ENCODE assay signal across 8 cellular contexts in the genomic region with DNA sequence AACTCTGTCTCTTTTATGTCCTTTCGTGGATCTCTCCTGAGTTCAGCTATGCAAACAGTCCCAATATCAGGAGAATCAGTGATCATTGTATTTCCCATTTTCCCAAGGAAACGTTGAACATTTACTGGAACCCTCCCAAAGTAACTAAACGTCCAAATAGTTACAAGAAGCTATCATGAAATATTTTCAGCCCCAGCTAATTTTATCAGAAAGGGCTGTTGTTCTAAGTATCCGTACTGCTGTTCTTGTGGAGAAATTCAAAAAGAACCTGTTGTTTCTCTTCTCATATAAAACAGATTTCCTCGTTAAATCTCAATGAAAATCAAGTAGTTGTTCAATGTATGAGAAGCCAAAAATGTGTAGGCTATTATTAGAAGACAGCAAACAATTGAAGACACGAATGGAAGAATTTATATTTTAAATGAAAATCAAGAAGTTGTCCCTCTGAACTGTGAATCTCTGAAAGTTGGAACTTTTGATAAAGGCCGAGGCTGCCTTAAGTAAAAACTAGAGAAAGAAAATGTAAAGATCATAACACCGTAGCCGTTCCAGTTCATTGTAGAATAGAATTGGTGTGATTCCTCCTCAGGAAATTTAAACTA.
DNase-seq lines count a peak whose midpoint lies in the region; ATAC-seq, FAIRE-seq and TF ChIP-seq lines count a peak whose summit lies in the region.

No MANE protein-coding gene starts in this region.

- H3K4me3 ChIP-seq in Caco-2 (ENCODE audit: low read depth, low read length) (peak overlapping the region; percentile 63), OCI-LY7 (ENCODE audit: low read depth, low read length, poor library complexity, severe bottlenecking) (peak overlapping the region; percentile 91), epithelial cell of esophagus (ENCODE audit: low read length) (peak overlapping the region; percentile 82), pancreas (peak overlapping the region in 2 of 4 donors; percentile 16 to 43)

- peaks cover 16% of the 10 kb centered on the region; the same call in 1 of the 2 replicates for H3K79me2 ChIP-seq in OCI-LY7 (ENCODE audit: insufficient read depth, low read depth, low read length)

- no peaks in the 10 kb centered on the region for H3K9me2 ChIP-seq in OCI-LY7 (ENCODE audit: insufficient read depth, low read length)

- FAIRE-seq in pancreas (lab: Jason Lieb, UNC), result no peak

- H3K9me3 ChIP-seq in Caco-2 (no peaks in the 10 kb centered on the region), OCI-LY7 (ENCODE audit: low read length) (no peaks in the 10 kb centered on the region), pancreas (no peaks in the 10 kb centered on the region)

- intact Hi-C loops in Caco-2 (cut with micrococcal nuclease; ENCODE audit: unreplicated experiment), result loop anchor here (5.0 kb wide), 5 partner anchors 77 to 1697 kb away; a partner anchor contains a TSS
- intact Hi-C loops in OCI-LY7 (cut with micrococcal nuclease; ENCODE audit: unreplicated experiment), result loop anchor here (5.0 kb wide), 4 partner anchors 77 to 1697 kb away; a partner anchor contains a TSS
- intact Hi-C loops in pancreas (cut with DNase I), result no loop called here

- no peaks in the 10 kb centered on the region; the same call in 1 of the 2 replicates for H4K20me1 ChIP-seq in OCI-LY7 (ENCODE audit: insufficient read depth, low read length)

- H3K4me1 Mint-ChIP-seq in Caco-2 (ENCODE audit: low read depth, unreplicated experiment), result peaks cover 27% of the 10 kb centered on the region

- no peak overlapping the region for H2AFZ ChIP-seq in OCI-LY7 (ENCODE audit: low read length)

- peaks cover 72% of the 10 kb centered on the region for H3K36me3 Mint-ChIP-seq in Caco-2 (ENCODE audit: insufficient read depth, unreplicated experiment)

- peak overlapping the region; percentile 93 for H3K27ac ChIP-seq in OCI-LY7 (ENCODE audit: low read depth, low read length, poor library complexity, severe bottlenecking)
- peak overlapping the region in 3 of 4 donors; percentile 35 to 70 (median 66) for H3K27ac ChIP-seq in pancreas

- BruUV-seq in Caco-2 (replicated peaks; lab: Mats Ljungman, UMichigan) (no TSS peak), OCI-LY7 (replicated peaks; lab: Mats Ljungman, UMichigan) (no TSS peak)

- H3K27ac Mint-ChIP-seq in Caco-2 (ENCODE audit: unreplicated experiment), result peak overlapping the region; percentile 99

- TF ChIP-seq CTCF in Caco-2 (IDR thresholded peaks at IDR 0.05; ENCODE audit: insufficient read depth in 1 of 2, low read depth in 1 of 2, low read length in 1 of 2, severe bottlenecking in 1 of 2, unreplicated experiment in 1 of 2) (no peak), OCI-LY7 (conservative IDR thresholded peaks at IDR 0.05; ENCODE audit: low read length) (no peak), epithelial cell of esophagus (IDR thresholded peaks at IDR 0.05; ENCODE audit: insufficient read depth, low read depth, low read length, missing control alignments) (no peak), pancreas (IDR thresholded peaks at IDR 0.05) (no peak)

- no peaks in the 10 kb centered on the region for H3K9me3 Mint-ChIP-seq in Caco-2 (ENCODE audit: unreplicated experiment)

- ATAC-seq in pancreas (no peak), GM21381 (IDR thresholded peaks at IDR 0.05; ENCODE audit: unreplicated experiment) (no peak), GM21825 (IDR thresholded peaks at IDR 0.05; ENCODE audit: unreplicated experiment) (no peak), HG02642 (IDR thresholded peaks at IDR 0.05; ENCODE audit: poor library complexity, unreplicated experiment) (no peak)

- CTCF ChIA-PET in Caco-2 (lab: Charles Lee) (no interaction called here), OCI-LY7 (lab: Charles Lee; ENCODE audit: unreplicated experiment) (no interaction called here)

- H3K4me1 ChIP-seq in Caco-2, result peaks cover 5% of the 10 kb centered on the region
- peaks cover 29% of the 10 kb centered on the region for H3K4me1 ChIP-seq in OCI-LY7 (ENCODE audit: insufficient read depth, low read length, poor library complexity, severe bottlenecking)
- H3K4me1 ChIP-seq in pancreas, result peaks cover 0 to under 1% (median 0%) of the 10 kb centered on the region in 3 donors

- H3K27me3 ChIP-seq in Caco-2 (replicated peaks; ENCODE audit: control insufficient read depth, insufficient read depth, low read length), result no peaks in the 10 kb centered on the region
- peaks cover 0 to 69% (median 0%) of the 10 kb centered on the region in 4 donors for H3K27me3 ChIP-seq in pancreas

- no peak for DNase-seq in Caco-2
- no peak for DNase-seq in OCI-LY7 (ENCODE audit: low spot score)
- DNase-seq in epithelial cell of esophagus (ENCODE audit: low read depth), result no peak
- no peak for DNase-seq in pancreas
- DNase-seq in ecto neural progenitor cell (ENCODE audit: low spot score), result no peak

- H3K4me3 Mint-ChIP-seq in Caco-2 (ENCODE audit: unreplicated experiment), result peak overlapping the region; percentile 87

- H3K27me3 Mint-ChIP-seq in Caco-2 (ENCODE audit: insufficient read depth, unreplicated experiment), result peaks cover 3% of the 10 kb centered on the region

- no peaks in the 10 kb centered on the region for H3K36me3 ChIP-seq in Caco-2 (ENCODE audit: control insufficient read depth, insufficient read depth, low read length)
- H3K36me3 ChIP-seq in OCI-LY7 (ENCODE audit: insufficient read depth, low read length), result peaks cover 8% of the 10 kb centered on the region
- H3K36me3 ChIP-seq in pancreas, result no peaks in the 10 kb centered on the region

- WGBS in pancreas, 2 donors, result 7% methylated on average over 9 of the region's 9 CpGs

- H3K4me2 ChIP-seq in OCI-LY7 (ENCODE audit: low read length), result peak overlapping the region; percentile 92

- POLR2A ChIA-PET in Caco-2 (lab: Charles Lee) (interaction anchor here (0.6 to 7.6 kb wide), 10 partner anchors 8 to 1672 kb away, joined by 3 to 142 read pairs (median 6); a partner anchor contains a TSS), OCI-LY7 (lab: Charles Lee) (interaction anchor here (0.6 to 22.5 kb wide), 19 partner anchors 11 to 1694 kb away, joined by 3 to 505 read pairs (median 14); partner anchors contain the start of gene HMGN4)

Comparison
In these comparisons a context has a peak if more than half of its experiments do, and no peak if none do; other contexts are left out.
1. intact Hi-C loops: an anchor here in Caco-2 (5.0 kb wide) and OCI-LY7 (5.0 kb wide); none called in pancreas.